18 cellular contexts compared by ENCODE assay signal in the genomic region with DNA sequence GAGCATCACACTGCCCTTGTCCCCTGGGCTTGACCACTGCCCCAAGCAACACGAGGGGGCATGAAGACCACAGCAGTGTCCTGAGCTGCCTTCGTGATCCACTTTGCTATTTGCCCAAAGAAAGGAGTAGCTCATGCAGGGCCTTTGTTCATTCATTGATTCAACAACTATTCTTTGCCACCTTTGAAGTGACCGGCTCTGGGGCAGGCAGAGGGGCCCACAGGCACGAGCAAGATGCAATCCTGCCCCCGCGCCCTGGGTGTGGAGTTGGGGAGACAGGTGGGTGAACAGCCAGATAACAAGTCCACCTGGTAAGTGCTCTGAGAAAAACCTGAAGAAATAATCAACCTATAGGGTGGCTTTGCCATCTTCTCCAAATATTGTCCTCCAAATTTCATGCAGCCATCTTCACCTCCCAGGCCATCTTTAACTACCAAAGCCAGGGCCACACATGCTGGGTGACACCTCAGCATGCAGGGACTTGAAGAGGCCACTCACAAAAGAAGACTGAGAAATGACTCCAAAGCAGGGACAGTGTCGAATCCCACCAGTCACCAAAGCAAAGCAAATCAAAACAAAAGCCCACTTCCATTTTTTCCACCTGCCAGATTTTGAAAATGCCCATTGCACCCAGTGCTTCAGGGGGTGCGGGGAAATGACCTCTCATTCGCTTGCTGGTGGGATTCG. TPM values are rescaled to one million over a fixed set of nuclear protein-coding genes. Genes with fewer than 3 reads are reported as not detected.
DNase-seq lines count a peak whose midpoint lies in the region; ATAC-seq and TF ChIP-seq lines count a peak whose summit lies in the region.
"Had no signal": no experiment of that assay in that cellular context is flagged by ENCODE, and none has a peak within 500 bp of the region (broad histone marks: within the 10 kb centered on the region; RNA-seq: fewer than 3 reads in every experiment).

No MANE protein-coding gene starts in this region.

- H3K4me3 ChIP-seq in right lobe of liver = no peak overlapping the region
- H3K4me3 ChIP-seq in stomach = no peak overlapping the region
- H3K4me3 ChIP-seq: esophagus squamous epithelium had no signal

- H3K27ac ChIP-seq in right lobe of liver = no peak overlapping the region
- H3K27ac ChIP-seq in stomach = no peak overlapping the region
- H3K27ac ChIP-seq: esophagus squamous epithelium, neutrophil had no signal

- H3K4me3 Mint-ChIP-seq in activated naive CD4-positive, alpha-beta T cell treated with anti-CD3 and anti-CD28 coated beads, Interleukin-2, amount 10 ng/mL, durations not matched to agents 7 days and 5 days = no peak overlapping the region
- H3K4me3 Mint-ChIP-seq: activated naive CD8-positive, alpha-beta T cell treated with anti-CD3 and anti-CD28 coated beads, Interleukin-2, amount 50 U/mL, for 24 hours; T-cell had no signal

- H3K36me3 Mint-ChIP-seq in activated naive CD4-positive, alpha-beta T cell treated with anti-CD3 and anti-CD28 coated beads, Interleukin-2, amount 10 ng/mL, durations not matched to agents 7 days and 5 days = no peaks in the 10 kb centered on the region
- H3K36me3 Mint-ChIP-seq: T-cell had no signal

- no peaks in the 10 kb centered on the region for H3K4me1 Mint-ChIP-seq in activated naive CD4-positive, alpha-beta T cell treated with anti-CD3 and anti-CD28 coated beads, Interleukin-2, amount 10 ng/mL, durations not matched to agents 7 days and 5 days
- H3K4me1 Mint-ChIP-seq: activated naive CD8-positive, alpha-beta T cell treated with anti-CD3 and anti-CD28 coated beads, Interleukin-2, amount 50 U/mL, for 24 hours; T-cell had no signal

- H3K27ac Mint-ChIP-seq in activated naive CD4-positive, alpha-beta T cell treated with anti-CD3 and anti-CD28 coated beads, Interleukin-2, amount 10 ng/mL, durations not matched to agents 7 days and 5 days = no peak overlapping the region
- H3K27ac Mint-ChIP-seq: activated naive CD8-positive, alpha-beta T cell treated with anti-CD3 and anti-CD28 coated beads, Interleukin-2, amount 50 U/mL, for 24 hours; T-cell had no signal

- no peak for TF ChIP-seq POLR2A in right lobe of liver (IDR thresholded peaks at IDR 0.05)
- no peak for TF ChIP-seq POLR2A in stomach (IDR thresholded peaks at IDR 0.05)

- intact Hi-C loops in right lobe of liver (cut with DNase I) (no loop called here), stomach (cut with DNase I; ENCODE audit: low total_unique reads) (no loop called here)

- no peak for TF ChIP-seq EP300 in stomach (IDR thresholded peaks at IDR 0.05)

- CTCF ChIA-PET in activated naive CD4-positive, alpha-beta T cell treated with anti-CD3 and anti-CD28 coated beads, Interleukin-2, amount 10 ng/mL, durations not matched to agents 7 days and 5 days (lab: Charles Lee) = no interaction called here

- H3K27me3 ChIP-seq in right lobe of liver = no peaks in the 10 kb centered on the region
- H3K27me3 ChIP-seq in stomach = peaks cover 0 to 44% (median 0%) of the 10 kb centered on the region in 3 donors

- peak; percentile 9 for DNase-seq in activated naive CD4-positive, alpha-beta T cell treated with anti-CD3 and anti-CD28 coated beads, Interleukin-2, amount 10 ng/mL, durations not matched to agents 7 days and 5 days
- no peak for DNase-seq in activated naive CD4-positive, alpha-beta T cell treated with Interleukin-2 at 50 U/mL for 16 hours
- DNase-seq in SW480 (ENCODE audit: low spot score) (peak; percentile 11), right lobe of liver (peak in 2 of 3 donors; percentile 26 to 28), stomach (peak; percentile 13), EL (no peak), CD1c-positive myeloid dendritic cell (ENCODE audit: extremely low spot score) (no peak)
- DNase-seq: activated naive CD8-positive, alpha-beta T cell treated with anti-CD3 and anti-CD28 coated beads, Interleukin-2, amount 50 U/mL, for 24 hours; esophagus squamous epithelium; glutamatergic neuron; mesendoderm; NCI-H1417 treated with DMSO at 0.1 percent for 48 hours; stimulated activated CD4-positive, alpha-beta T cell treated with anti-CD3 and anti-CD28 coated beads, Interleukin-2, amount 100 ng/mL, for 48 hours; substantia nigra had no signal

- H3K9me3 Mint-ChIP-seq in activated naive CD4-positive, alpha-beta T cell treated with anti-CD3 and anti-CD28 coated beads, Interleukin-2, amount 10 ng/mL, durations not matched to agents 7 days and 5 days = no peaks in the 10 kb centered on the region
- H3K9me3 Mint-ChIP-seq: activated naive CD8-positive, alpha-beta T cell treated with anti-CD3 and anti-CD28 coated beads, Interleukin-2, amount 50 U/mL, for 24 hours; T-cell had no signal

- no peaks in the 10 kb centered on the region for H3K27me3 Mint-ChIP-seq in activated naive CD4-positive, alpha-beta T cell treated with anti-CD3 and anti-CD28 coated beads, Interleukin-2, amount 10 ng/mL, durations not matched to agents 7 days and 5 days

- WGBS in right lobe of liver (ENCODE audit: insufficient coverage, low coverage, low lambda C conversion rate, missing lambda C conversion rate) = 31% methylated on average over 9 of the region's 10 CpGs
- 30 to 56% (median 46%) methylated on average over 10 of the region's 10 CpGs for WGBS in stomach, 5 donors

- no peaks in the 10 kb centered on the region for H3K36me3 ChIP-seq in right lobe of liver
- no peaks in the 10 kb centered on the region for H3K36me3 ChIP-seq in stomach
- H3K36me3 ChIP-seq: esophagus squamous epithelium, neutrophil had no signal

- H3K9me3 ChIP-seq in right lobe of liver (no peaks in the 10 kb centered on the region), stomach (no peaks in the 10 kb centered on the region)
- H3K9me3 ChIP-seq: esophagus squamous epithelium, neutrophil had no signal

- TF ChIP-seq CTCF in right lobe of liver (IDR thresholded peaks at IDR 0.05) (no peak), stomach (IDR thresholded peaks at IDR 0.05) (no peak)

- no peaks in the 10 kb centered on the region for H3K4me1 ChIP-seq in right lobe of liver
- no peaks in the 10 kb centered on the region for H3K4me1 ChIP-seq in stomach
- H3K4me1 ChIP-seq: esophagus squamous epithelium had no signal

- ATAC-seq in right lobe of liver (no peak), GM18502 (IDR thresholded peaks at IDR 0.05; ENCODE audit: poor library complexity, unreplicated experiment) (no peak)
- ATAC-seq: activated naive CD8-positive, alpha-beta T cell treated with anti-CD3 and anti-CD28 coated beads, Interleukin-2, amount 50 U/mL, for 24 hours; T-cell had no signal

RNA-seq across cellular contexts. Expression of a gene that starts 18.2 kb away (rescaled TPM):
- total RNA-seq in right lobe of liver = not detected
- total RNA-seq in stomach = 1 to 10 TPM in 1 of 5 donors, not detected in 4; 7.6 TPM
- 1 to 10 TPM in 1 of 3 donors, not detected in 2; 1.2 TPM for polyA plus RNA-seq in stomach
- total RNA-seq: RPMI7951, T-cell had no signal

Comparison
In these comparisons a context has a peak if more than half of its experiments do, and no peak if none do; other contexts are left out.
1. DNase-seq: peak in activated naive CD4-positive, alpha-beta T cell treated with anti-CD3 and anti-CD28 coated beads, Interleukin-2, amount 10 ng/mL, durations not matched to agents 7 days and 5 days (single experiment), SW480 (single experiment), right lobe of liver (2 of 3) and stomach (single experiment); none in activated naive CD4-positive, alpha-beta T cell treated with Interleukin-2 at 50 U/mL for 16 hours (single experiment), EL (single experiment) and CD1c-positive myeloid dendritic cell (single experiment).